ENCODE assay signal across 9 cellular contexts in the genomic region with DNA sequence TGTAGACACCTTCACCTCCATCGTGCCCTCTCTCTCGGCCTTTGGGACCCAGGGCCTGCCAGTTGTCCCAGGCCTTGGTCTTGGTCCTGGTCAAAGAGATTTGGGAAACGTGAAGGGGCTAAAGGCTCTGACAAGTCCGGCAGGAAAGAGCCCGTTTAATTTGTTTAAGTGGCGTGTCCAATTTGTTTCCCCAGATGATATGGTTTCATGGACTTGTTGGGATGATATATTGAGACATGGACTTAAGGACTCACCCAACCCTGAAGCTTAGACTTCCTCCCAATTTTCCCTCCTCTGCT. TPM values are rescaled to one million over a fixed set of nuclear protein-coding genes. Genes with fewer than 3 reads are reported as not detected.
DNase-seq lines count a peak whose midpoint lies in the region; ATAC-seq, FAIRE-seq and TF ChIP-seq lines count a peak whose summit lies in the region.
"Had no signal": no experiment of that assay in that cellular context is flagged by ENCODE, and none has a peak within 500 bp of the region (broad histone marks: within the 10 kb centered on the region; RNA-seq: fewer than 3 reads in every experiment).

No MANE protein-coding gene starts in this region.

- H3K27ac ChIP-seq in iPS-18a (ENCODE audit: low read length) = no peak overlapping the region
- no peak overlapping the region for H3K27ac ChIP-seq in HepG2 (ENCODE audit: extremely low read length, insufficient read depth, low read length)

- CTCF ChIA-PET in activated CD4-positive, alpha-beta T cell treated with anti-CD3 and anti-CD28 coated beads for 36 hours (lab: Charles Lee) = no interaction called here
- CTCF ChIA-PET in activated CD8-positive, alpha-beta T cell treated with anti-CD3 and anti-CD28 coated beads for 36 hours (lab: Charles Lee) = no interaction called here
- CTCF ChIA-PET in HepG2 (lab: Yijun Ruan, JAX; ENCODE audit: low intra/inter-chr PET ratio, low total read pairs) = no interaction called here

- no peaks in the 10 kb centered on the region for H3K79me2 ChIP-seq in HepG2 (ENCODE audit: insufficient read depth, low read length)

- peaks cover 24% of the 10 kb centered on the region for H3K4me1 Mint-ChIP-seq in activated CD4-positive, alpha-beta T cell treated with anti-CD3 and anti-CD28 coated beads for 36 hours
- peaks cover 25% of the 10 kb centered on the region for H3K4me1 Mint-ChIP-seq in activated CD8-positive, alpha-beta T cell treated with anti-CD3 and anti-CD28 coated beads for 36 hours (ENCODE audit: low read depth)
- peaks cover 6% of the 10 kb centered on the region for H3K4me1 Mint-ChIP-seq in stimulated activated memory B cell treated with anti-CD40 and anti-IgM and Interleukin-4, amounts not matched to agents 10 μg/mL and 1 μg/mL and 100 μg/mL, for 72 hours

- no TSS peak for BruUV-seq in HepG2 (replicated peaks; lab: Mats Ljungman, UMichigan)

- peak overlapping the region; percentile 80 for H3K4me3 Mint-ChIP-seq in activated CD4-positive, alpha-beta T cell treated with anti-CD3 and anti-CD28 coated beads for 36 hours
- peak overlapping the region; percentile 83 for H3K4me3 Mint-ChIP-seq in activated CD8-positive, alpha-beta T cell treated with anti-CD3 and anti-CD28 coated beads for 36 hours
- H3K4me3 Mint-ChIP-seq in stimulated activated memory B cell treated with anti-CD40 and anti-IgM and Interleukin-4, amounts not matched to agents 10 μg/mL and 1 μg/mL and 100 μg/mL, for 72 hours = peak overlapping the region; percentile 77

- H3K9me3 Mint-ChIP-seq in activated CD4-positive, alpha-beta T cell treated with anti-CD3 and anti-CD28 coated beads for 36 hours (ENCODE audit: low read depth) = no peaks in the 10 kb centered on the region
- H3K9me3 Mint-ChIP-seq in activated CD8-positive, alpha-beta T cell treated with anti-CD3 and anti-CD28 coated beads for 36 hours = no peaks in the 10 kb centered on the region
- peaks cover 3% of the 10 kb centered on the region for H3K9me3 Mint-ChIP-seq in stimulated activated memory B cell treated with anti-CD40 and anti-IgM and Interleukin-4, amounts not matched to agents 10 μg/mL and 1 μg/mL and 100 μg/mL, for 72 hours

- no peaks in the 10 kb centered on the region for H3K36me3 ChIP-seq in iPS-18a (ENCODE audit: control insufficient read depth, low read depth, low read length)
- H3K36me3 ChIP-seq in HepG2 (replicated peaks in 1 of 2; ENCODE audit: control insufficient read depth in 1 of 2, insufficient read depth in 2 of 2, low read length in 2 of 2) = no peaks in the 10 kb centered on the region

- no peaks in the 10 kb centered on the region for H4K20me1 ChIP-seq in HepG2 (ENCODE audit: insufficient read depth, low read length)

- TF ChIP-seq EP300 in HepG2 (IDR thresholded peaks at IDR 0.05; ENCODE audit: low read depth in 2 of 2, low read length in 2 of 2) (no peak), HepG2 (CRISPR knock-in tag; IDR thresholded peaks at IDR 0.05; ENCODE audit: borderline replicate concordance) (no peak)

- in situ Hi-C loops in HepG2 (cut with HindIII; ENCODE audit: extremely low pct_ligation_motif_present, low pct_unique_long_range_greater_than_20kb) = no loop called here

- ATAC-seq in activated CD4-positive, alpha-beta T cell treated with anti-CD3 and anti-CD28 coated beads for 36 hours = no peak
- ATAC-seq in activated CD8-positive, alpha-beta T cell treated with anti-CD3 and anti-CD28 coated beads for 36 hours = no peak
- no peak for ATAC-seq in stimulated activated memory B cell treated with anti-CD40 and anti-IgM and Interleukin-4, amounts not matched to agents 10 μg/mL and 1 μg/mL and 100 μg/mL, for 72 hours
- no peak for ATAC-seq in HepG2
- no peak for ATAC-seq in HG03457 (IDR thresholded peaks at IDR 0.05; ENCODE audit: unreplicated experiment)

- DNase-seq in activated CD4-positive, alpha-beta T cell treated with anti-CD3 and anti-CD28 coated beads for 36 hours = no peak
- DNase-seq in activated CD4-positive, alpha-beta T cell treated with anti-CD3 and anti-CD28 coated beads, Interleukin-2, amount 50 U/mL, for 48 hours = no peak
- no peak for DNase-seq in activated CD8-positive, alpha-beta T cell treated with anti-CD3 and anti-CD28 coated beads for 36 hours
- DNase-seq in HepG2 (ENCODE audit: low spot score) (no peak), nucleus accumbens (lab: John Stamatoyannopoulos, UW) (no peak)
- DNase-seq: stimulated activated CD4-positive, alpha-beta T cell treated with anti-CD3 and anti-CD28 coated beads, Interleukin-1b, Interleukin-23, amount 100 ng/mL, for 48 hours had no signal

- no peak overlapping the region for H2AFZ ChIP-seq in HepG2 (ENCODE audit: low read length)

- no peaks in the 10 kb centered on the region for H3K9me3 ChIP-seq in iPS-18a (ENCODE audit: control insufficient read depth, low read depth, low read length)
- no peaks in the 10 kb centered on the region for H3K9me3 ChIP-seq in HepG2 (ENCODE audit: low read length)

- H3K4me1 ChIP-seq in iPS-18a (ENCODE audit: control insufficient read depth, low read depth, low read length) (peaks cover 25% of the 10 kb centered on the region), HepG2 (ENCODE audit: insufficient read depth, low read length) (no peaks in the 10 kb centered on the region)

- peaks cover 2% of the 10 kb centered on the region for H3K36me3 Mint-ChIP-seq in activated CD4-positive, alpha-beta T cell treated with anti-CD3 and anti-CD28 coated beads for 36 hours (ENCODE audit: low read depth)
- no peaks in the 10 kb centered on the region for H3K36me3 Mint-ChIP-seq in activated CD8-positive, alpha-beta T cell treated with anti-CD3 and anti-CD28 coated beads for 36 hours (ENCODE audit: low read depth)
- H3K36me3 Mint-ChIP-seq in stimulated activated memory B cell treated with anti-CD40 and anti-IgM and Interleukin-4, amounts not matched to agents 10 μg/mL and 1 μg/mL and 100 μg/mL, for 72 hours = no peaks in the 10 kb centered on the region

- FAIRE-seq in HepG2 (lab: Jason Lieb, UNC) = no peak

- no peak for TF ChIP-seq POLR2A in HepG2 (IDR thresholded peaks at IDR 0.05; ENCODE audit: insufficient read depth in 1 of 2, low read depth in 2 of 2, low read length in 2 of 2)

- H3K4me2 ChIP-seq in HepG2 (ENCODE audit: low read depth, low read length) = no peak overlapping the region

- peaks cover 26% of the 10 kb centered on the region for H3K27me3 Mint-ChIP-seq in activated CD4-positive, alpha-beta T cell treated with anti-CD3 and anti-CD28 coated beads for 36 hours
- H3K27me3 Mint-ChIP-seq in activated CD8-positive, alpha-beta T cell treated with anti-CD3 and anti-CD28 coated beads for 36 hours = peaks cover 32% of the 10 kb centered on the region
- H3K27me3 Mint-ChIP-seq in stimulated activated memory B cell treated with anti-CD40 and anti-IgM and Interleukin-4, amounts not matched to agents 10 μg/mL and 1 μg/mL and 100 μg/mL, for 72 hours = peaks cover 96% of the 10 kb centered on the region

- intact Hi-C loops in activated CD4-positive, alpha-beta T cell treated with anti-CD3 and anti-CD28 coated beads for 36 hours (cut with DNase I, micrococcal nuclease) = loop anchor here (1.0 to 10.0 kb wide), 7 partner anchors 67 to 869 kb away; a partner anchor contains a TSS
- intact Hi-C loops in activated CD8-positive, alpha-beta T cell treated with anti-CD3 and anti-CD28 coated beads for 36 hours (cut with micrococcal nuclease) = no loop called here
- intact Hi-C loops in HepG2 (cut with micrococcal nuclease; ENCODE audit: unreplicated experiment) = no loop called here

- H3K9ac ChIP-seq in iPS-18a (ENCODE audit: low read length) (peak overlapping the region; percentile 65), HepG2 (ENCODE audit: insufficient read depth, low read depth, low read length) (no peak overlapping the region)

- H3K27ac Mint-ChIP-seq in activated CD4-positive, alpha-beta T cell treated with anti-CD3 and anti-CD28 coated beads for 36 hours = no peak overlapping the region
- H3K27ac Mint-ChIP-seq in activated CD8-positive, alpha-beta T cell treated with anti-CD3 and anti-CD28 coated beads for 36 hours = peak overlapping the region; percentile 84
- H3K27ac Mint-ChIP-seq in stimulated activated memory B cell treated with anti-CD40 and anti-IgM and Interleukin-4, amounts not matched to agents 10 μg/mL and 1 μg/mL and 100 μg/mL, for 72 hours = no peak overlapping the region

- TF ChIP-seq RAD21 in HepG2 (CRISPR knock-in tag; IDR thresholded peaks at IDR 0.05) = no peak

- peak overlapping the region; percentile 69 for H3K4me3 ChIP-seq in iPS-18a (ENCODE audit: low read length)
- H3K4me3 ChIP-seq in HepG2 (replicated peaks in 1 of 3; ENCODE audit: insufficient read depth in 1 of 3, low read depth in 2 of 3, low read length in 3 of 3) = no peak overlapping the region

- peaks cover 43% of the 10 kb centered on the region for H3K27me3 ChIP-seq in iPS-18a (ENCODE audit: control insufficient read depth, insufficient read depth, low read length)
- H3K27me3 ChIP-seq in HepG2 (ENCODE audit: control insufficient read depth in 1 of 2, insufficient read depth in 2 of 2, low read length in 2 of 2) = peaks cover 9 to 43% of the 10 kb centered on the region in 2 experiments

- 16% methylated on average over 6 of the region's 6 CpGs for WGBS in HepG2 (ENCODE audit: low lambda C conversion rate)

- POLR2A ChIA-PET in activated CD4-positive, alpha-beta T cell treated with anti-CD3 and anti-CD28 coated beads for 36 hours (lab: Charles Lee) = no interaction called here
- POLR2A ChIA-PET in activated CD8-positive, alpha-beta T cell treated with anti-CD3 and anti-CD28 coated beads for 36 hours (lab: Charles Lee) = no interaction called here
- POLR2A ChIA-PET in HepG2 (lab: Yijun Ruan, JAX) = no interaction called here

- no peak for TF ChIP-seq CTCF in activated CD8-positive, alpha-beta T cell treated with anti-CD3 and anti-CD28 coated beads for 36 hours (IDR thresholded peaks at IDR 0.05)
- TF ChIP-seq CTCF in HepG2 (CRISPR knock-in tag; IDR thresholded peaks at IDR 0.05) = no peak

RNA-seq across cellular contexts. Expression of a gene that starts 2.7 kb away (rescaled TPM):
- total RNA-seq in activated CD4-positive, alpha-beta T cell treated with anti-CD3 and anti-CD28 coated beads for 36 hours = 1 to 10 TPM in 1 of 2 experiments, under 1 TPM in 1; 0.64 to 1.0 TPM
- 1 to 10 TPM; 2.2 to 2.7 TPM for total RNA-seq in activated CD8-positive, alpha-beta T cell treated with anti-CD3 and anti-CD28 coated beads for 36 hours
- total RNA-seq in HepG2 (2016; rRNA removed; fragmentation: Illumina TruSeq; extraction: Trizol) = not detected in 2 replicates
- not detected in 2 replicates for total RNA-seq in HepG2 (2016; cell fraction: cytosol; rRNA removed; fragmentation: Illumina TruSeq; extraction: Trizol; ENCODE audit: low read depth)
- total RNA-seq in HepG2 (2016; cell fraction: insoluble cytoplasmic fraction; rRNA removed; fragmentation: Illumina TruSeq; extraction: Trizol) = not detected in 2 replicates
- not detected in 2 replicates for total RNA-seq in HepG2 (2016; cell fraction: membrane; rRNA removed; fragmentation: Illumina TruSeq; extraction: Trizol)
- total RNA-seq in HepG2 (2016; cell fraction: nucleus; rRNA removed; fragmentation: Illumina TruSeq; extraction: Trizol) = not detected in 2 replicates
- polyA plus RNA-seq in HepG2 (2011; rRNA removed) = not detected in 2 replicates
- not detected in 2 replicates for polyA plus RNA-seq in HepG2 (2011; cell fraction: cytosol; rRNA removed)
- not detected in 2 replicates for polyA plus RNA-seq in HepG2 (2011; cell fraction: nucleus; rRNA removed)
- polyA plus RNA-seq in HepG2 (2012) = not detected in 2 replicates
- polyA plus RNA-seq in HepG2 (2016; cell fraction: cytosol; fragmentation: Illumina TruSeq; extraction: Trizol; ENCODE audit: low read depth) = not detected in 2 replicates
- not detected in 2 replicates for polyA plus RNA-seq in HepG2 (2016; cell fraction: insoluble cytoplasmic fraction; fragmentation: Illumina TruSeq; extraction: Trizol; ENCODE audit: low read depth)
- polyA plus RNA-seq in HepG2 (2016; cell fraction: membrane; fragmentation: Illumina TruSeq; extraction: Trizol; ENCODE audit: low read depth) = not detected in 2 replicates
- polyA plus RNA-seq in HepG2 (2016; cell fraction: nucleus; fragmentation: Illumina TruSeq; extraction: Trizol; ENCODE audit: insufficient read depth, low read depth) = not detected in 2 replicates
- not detected in 2 replicates for polyA minus RNA-seq in HepG2 (2011; rRNA and poly(A)+ RNA removed; ENCODE audit: low replicate concordance)
- not detected in 2 replicates for polyA minus RNA-seq in HepG2 (2011; cell fraction: cytosol; rRNA and poly(A)+ RNA removed)
- polyA minus RNA-seq in HepG2 (2011; cell fraction: nucleus; rRNA and poly(A)+ RNA removed) = not detected in 2 replicates

RNA-seq across cellular contexts. Expression of a gene that starts 6.3 kb away (rescaled TPM):
- total RNA-seq in activated CD4-positive, alpha-beta T cell treated with anti-CD3 and anti-CD28 coated beads for 36 hours = not detected
- total RNA-seq in activated CD8-positive, alpha-beta T cell treated with anti-CD3 and anti-CD28 coated beads for 36 hours = under 1 TPM in 1 of 2 experiments, not detected in 1; 0.25 TPM
- total RNA-seq in HepG2 (2016; rRNA removed; fragmentation: Illumina TruSeq; extraction: Trizol) = not detected in 2 replicates
- not detected in 2 replicates for total RNA-seq in HepG2 (2016; cell fraction: cytosol; rRNA removed; fragmentation: Illumina TruSeq; extraction: Trizol; ENCODE audit: low read depth)
- not detected in 2 replicates for total RNA-seq in HepG2 (2016; cell fraction: insoluble cytoplasmic fraction; rRNA removed; fragmentation: Illumina TruSeq; extraction: Trizol)
- not detected in 2 replicates for total RNA-seq in HepG2 (2016; cell fraction: membrane; rRNA removed; fragmentation: Illumina TruSeq; extraction: Trizol)
- not detected in 2 replicates for total RNA-seq in HepG2 (2016; cell fraction: nucleus; rRNA removed; fragmentation: Illumina TruSeq; extraction: Trizol)
- not detected in 2 replicates for polyA plus RNA-seq in HepG2 (2011; rRNA removed)
- polyA plus RNA-seq in HepG2 (2011; cell fraction: cytosol; rRNA removed) = not detected in 2 replicates
- not detected in 2 replicates for polyA plus RNA-seq in HepG2 (2011; cell fraction: nucleus; rRNA removed)
- not detected in 2 replicates for polyA plus RNA-seq in HepG2 (2012)
- not detected in 2 replicates for polyA plus RNA-seq in HepG2 (2016; cell fraction: cytosol; fragmentation: Illumina TruSeq; extraction: Trizol; ENCODE audit: low read depth)
- not detected in 2 replicates for polyA plus RNA-seq in HepG2 (2016; cell fraction: insoluble cytoplasmic fraction; fragmentation: Illumina TruSeq; extraction: Trizol; ENCODE audit: low read depth)
- polyA plus RNA-seq in HepG2 (2016; cell fraction: membrane; fragmentation: Illumina TruSeq; extraction: Trizol; ENCODE audit: low read depth) = not detected in 2 replicates
- not detected in 2 replicates for polyA plus RNA-seq in HepG2 (2016; cell fraction: nucleus; fragmentation: Illumina TruSeq; extraction: Trizol; ENCODE audit: insufficient read depth, low read depth)
- not detected in 2 replicates for polyA minus RNA-seq in HepG2 (2011; rRNA and poly(A)+ RNA removed; ENCODE audit: low replicate concordance)
- not detected in 2 replicates for polyA minus RNA-seq in HepG2 (2011; cell fraction: cytosol; rRNA and poly(A)+ RNA removed)
- not detected in 2 replicates for polyA minus RNA-seq in HepG2 (2011; cell fraction: nucleus; rRNA and poly(A)+ RNA removed)

RNA-seq across cellular contexts. Expression of a gene that starts 44.4 kb away (rescaled TPM):
- not detected for total RNA-seq in activated CD4-positive, alpha-beta T cell treated with anti-CD3 and anti-CD28 coated beads for 36 hours
- not detected for total RNA-seq in activated CD8-positive, alpha-beta T cell treated with anti-CD3 and anti-CD28 coated beads for 36 hours
- not detected in 2 replicates for total RNA-seq in HepG2 (2016; rRNA removed; fragmentation: Illumina TruSeq; extraction: Trizol)
- total RNA-seq in HepG2 (2016; cell fraction: cytosol; rRNA removed; fragmentation: Illumina TruSeq; extraction: Trizol; ENCODE audit: low read depth) = not detected in 2 replicates
- total RNA-seq in HepG2 (2016; cell fraction: insoluble cytoplasmic fraction; rRNA removed; fragmentation: Illumina TruSeq; extraction: Trizol) = not detected in 2 replicates
- total RNA-seq in HepG2 (2016; cell fraction: membrane; rRNA removed; fragmentation: Illumina TruSeq; extraction: Trizol) = not detected in 2 replicates
- not detected in 2 replicates for total RNA-seq in HepG2 (2016; cell fraction: nucleus; rRNA removed; fragmentation: Illumina TruSeq; extraction: Trizol)
- polyA plus RNA-seq in HepG2 (2011; rRNA removed) = not detected in 2 replicates
- not detected in 2 replicates for polyA plus RNA-seq in HepG2 (2011; cell fraction: cytosol; rRNA removed)
- not detected in 2 replicates for polyA plus RNA-seq in HepG2 (2011; cell fraction: nucleus; rRNA removed)
- not detected in 2 replicates for polyA plus RNA-seq in HepG2 (2012)
- not detected in 2 replicates for polyA plus RNA-seq in HepG2 (2016; cell fraction: cytosol; fragmentation: Illumina TruSeq; extraction: Trizol; ENCODE audit: low read depth)
- not detected in 2 replicates for polyA plus RNA-seq in HepG2 (2016; cell fraction: insoluble cytoplasmic fraction; fragmentation: Illumina TruSeq; extraction: Trizol; ENCODE audit: low read depth)
- not detected in 2 replicates for polyA plus RNA-seq in HepG2 (2016; cell fraction: membrane; fragmentation: Illumina TruSeq; extraction: Trizol; ENCODE audit: low read depth)
- polyA plus RNA-seq in HepG2 (2016; cell fraction: nucleus; fragmentation: Illumina TruSeq; extraction: Trizol; ENCODE audit: insufficient read depth, low read depth) = not detected in 2 replicates
- 0.16 TPM in 1 of 2 replicates, not detected in the other for polyA minus RNA-seq in HepG2 (2011; rRNA and poly(A)+ RNA removed; ENCODE audit: low replicate concordance)
- polyA minus RNA-seq in HepG2 (2011; cell fraction: cytosol; rRNA and poly(A)+ RNA removed) = not detected in 2 replicates
- not detected in 2 replicates for polyA minus RNA-seq in HepG2 (2011; cell fraction: nucleus; rRNA and poly(A)+ RNA removed)

Comparison
In these comparisons a context has a peak if more than half of its experiments do, and no peak if none do; other contexts are left out.
1. intact Hi-C loops: an anchor here in activated CD4-positive, alpha-beta T cell treated with anti-CD3 and anti-CD28 coated beads for 36 hours (1.0 to 10.0 kb wide); none called in activated CD8-positive, alpha-beta T cell treated with anti-CD3 and anti-CD28 coated beads for 36 hours and HepG2.